8 cellular contexts compared by ENCODE assay signal in genomic region chr3:112582242-112582874, GRCh38. TPM values are rescaled to one million over a fixed set of nuclear protein-coding genes. Genes with fewer than 3 reads are reported as not detected.
A peak's percentile ranks its signal among the peaks of the same experiment; 100 is the strongest.
DNase-seq lines count a peak whose midpoint lies in the region; ATAC-seq lines count a peak whose summit lies in the region.

No MANE protein-coding gene starts in this region.

- H3K9ac ChIP-seq in Karpas-422 (ENCODE audit: low read length): no peak overlapping the region

- no peak overlapping the region for H3K4me3 ChIP-seq in Karpas-422 (ENCODE audit: low read length)

- ATAC-seq in HG03135 (IDR thresholded peaks at IDR 0.05; ENCODE audit: unreplicated experiment): no peak

- no peak overlapping the region for H2AFZ ChIP-seq in Karpas-422 (ENCODE audit: low read length)

- H3K9me2 ChIP-seq in Karpas-422 (replicated peaks; ENCODE audit: insufficient read depth, low read length): no peaks in the 10 kb centered on the region

- DNase-seq in activated gamma-delta T cell treated with Interleukin-2 at 50 U/mL for 16 hours (peak; percentile 18), activated gamma-delta T cell (lab: John Stamatoyannopoulos, UW) (no peak), Karpas-422 (peak; percentile 71), SHP77 treated with DMSO at 0.1 percent for 48 hours (lab: John Stamatoyannopoulos, UW) (peak; percentile 41), dermis blood vessel endothelial cell (peak; percentile 88), non-pigmented ciliary epithelial cell (ENCODE audit: low read depth) (peak; percentile 63), NK-92 (lab: John Stamatoyannopoulos, UW; ENCODE audit: unreplicated experiment) (no peak)

- H3K36me3 ChIP-seq in Karpas-422 (ENCODE audit: insufficient read depth, low read length): peaks cover 28% of the 10 kb centered on the region; the same call in 1 of the 2 replicates

- H3K79me2 ChIP-seq in Karpas-422 (ENCODE audit: low read length): peaks cover 3% of the 10 kb centered on the region; the same call in 1 of the 2 replicates

- H3K4me1 ChIP-seq in Karpas-422 (ENCODE audit: low read length): peaks cover 16% of the 10 kb centered on the region

- no peak overlapping the region for H3K4me2 ChIP-seq in Karpas-422 (ENCODE audit: low read depth, low read length, poor library complexity, severe bottlenecking)

- no peak overlapping the region for H3K27ac ChIP-seq in Karpas-422 (ENCODE audit: low read length)

- no peaks in the 10 kb centered on the region for H4K20me1 ChIP-seq in Karpas-422 (ENCODE audit: insufficient read depth, low read depth, low read length)

- H3K9me3 ChIP-seq in Karpas-422 (ENCODE audit: low read length): no peaks in the 10 kb centered on the region

- no peaks in the 10 kb centered on the region for H3K27me3 ChIP-seq in Karpas-422 (ENCODE audit: low read length)

RNA-seq across cellular contexts. Expression of gene SLC35A5, which starts 20.5 kb away (rescaled TPM):
- total RNA-seq in Karpas-422 (2014; rRNA removed; shearing (Covaris generic); ENCODE audit: low replicate concordance): 17.1 and 87.4 TPM in 2 replicates
- total RNA-seq in dermis blood vessel endothelial cell: 33.7 and 56.4 TPM in 2 replicates

RNA-seq across cellular contexts. Expression of gene ATG3, which starts 20.6 kb away (rescaled TPM):
- 102 and 127 TPM in 2 replicates for total RNA-seq in Karpas-422 (2014; rRNA removed; shearing (Covaris generic); ENCODE audit: low replicate concordance)
- 84.6 and 103 TPM in 2 replicates for total RNA-seq in dermis blood vessel endothelial cell

RNA-seq across cellular contexts. Expression of gene CCDC80, which starts 58.6 kb away (rescaled TPM):
- total RNA-seq in Karpas-422 (2014; rRNA removed; shearing (Covaris generic); ENCODE audit: low replicate concordance): 0.11 TPM in 1 of 2 replicates, not detected in the other
- 8.5 and 24.3 TPM in 2 replicates for total RNA-seq in dermis blood vessel endothelial cell

Comparison
In these comparisons a context has a peak if more than half of its experiments do, and no peak if none do; other contexts are left out.
1. DNase-seq: peak in activated gamma-delta T cell treated with Interleukin-2 at 50 U/mL for 16 hours (single experiment), Karpas-422 (single experiment), SHP77 treated with DMSO at 0.1 percent for 48 hours (single experiment), dermis blood vessel endothelial cell (single experiment) and non-pigmented ciliary epithelial cell (single experiment); none in activated gamma-delta T cell (single experiment) and NK-92 (single experiment).